1 cellular context compared by ENCODE assay signal in the genomic region with DNA sequence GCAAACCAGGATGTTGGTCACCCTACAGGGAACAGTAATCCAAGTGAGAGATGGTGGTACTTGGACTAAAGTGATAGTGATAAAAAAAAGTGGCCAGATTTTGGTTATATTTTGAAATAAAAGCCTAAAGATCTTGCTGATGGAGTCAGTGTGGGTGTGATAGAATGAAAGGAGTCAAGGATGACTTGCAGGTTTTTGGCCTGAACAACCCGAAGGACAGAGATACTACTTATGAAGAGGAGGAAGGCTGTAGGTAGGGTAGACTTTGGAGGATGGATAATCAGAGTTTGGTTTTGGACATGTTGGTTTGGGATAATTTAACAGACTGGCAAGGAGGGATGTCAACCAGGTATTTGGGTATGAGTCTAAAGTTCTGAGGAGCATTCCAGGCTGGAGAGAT.
TF ChIP-seq lines count a peak whose summit lies in the region.

No MANE protein-coding gene starts in this region.

TF ChIP-seq in K562, 482 proteins besides CTCF, POLR2A, EP300 and RAD21:
- TF ChIP-seq KDM2B (CRISPR knock-in tag; IDR thresholded peaks at IDR 0.05) (no peak), VEZF1 (CRISPR knock-in tag; IDR thresholded peaks at IDR 0.05) (no peak), NRF1 (conservative IDR thresholded peaks at IDR 0.05 in 1 of 2, IDR thresholded peaks at IDR 0.05 in 1 of 2) (no peak), ZNF780A (CRISPR knock-in tag; IDR thresholded peaks at IDR 0.05) (no peak), SRSF9 (IDR thresholded peaks at IDR 0.05; ENCODE audit: borderline replicate concordance, low read depth, low read length) (no peak), ZBTB43 (CRISPR knock-in tag; IDR thresholded peaks at IDR 0.05) (no peak), SMARCA4 (IDR thresholded peaks at IDR 0.05) (peak; percentile 43; the same call in 1 of the 2 replicates), NFE2L1 (tag; IDR thresholded peaks at IDR 0.05; ENCODE audit: borderline replicate concordance, low read depth) (peak; percentile 82), MAFK (IDR thresholded peaks at IDR 0.05; ENCODE audit: low read length) (peak; percentile 32; the same call in 1 of the 2 replicates), KLF13 (tag; IDR thresholded peaks at IDR 0.05; ENCODE audit: borderline replicate concordance, low read depth) (no peak), DPF2 (IDR thresholded peaks at IDR 0.05) (peak; percentile 51), NFIX (CRISPR knock-in tag; IDR thresholded peaks at IDR 0.05; ENCODE audit: low read depth) (no peak), NCOA6 (IDR thresholded peaks at IDR 0.05) (no peak), ZNF23 (CRISPR knock-in tag; IDR thresholded peaks at IDR 0.05) (no peak), GATA2 (CRISPR knock-in tag; IDR thresholded peaks at IDR 0.05) (no peak), GTF2A2 (tag; IDR thresholded peaks at IDR 0.05) (no peak), SOX6 (IDR thresholded peaks at IDR 0.05) (no peak), ZNF217 (CRISPR knock-in tag; IDR thresholded peaks at IDR 0.05) (no peak), ZBTB9 (CRISPR knock-in tag; IDR thresholded peaks at IDR 0.05) (no peak), C11orf30 (IDR thresholded peaks at IDR 0.05; ENCODE audit: low read depth) (peak; percentile 94), EGR1 (conservative IDR thresholded peaks at IDR 0.05) (0 out of 2 replicates have a peak, but pooled peaks have one; percentile 8), ZFX (CRISPR knock-in tag; IDR thresholded peaks at IDR 0.05) (no peak), SNIP1 (IDR thresholded peaks at IDR 0.05; ENCODE audit: low read depth) (no peak), ZNF316 (IDR thresholded peaks at IDR 0.05) (peak; percentile 97), FOXK2 (conservative IDR thresholded peaks at IDR 0.05 in 1 of 2, IDR thresholded peaks at IDR 0.05 in 1 of 2; ENCODE audit: low read depth in 2 of 2) (no peak), SRSF7 (optimal IDR thresholded peaks at IDR 0.05; ENCODE audit: low read depth, low read length) (no peak), PYGO2 (tag; IDR thresholded peaks at IDR 0.05) (no peak), MAFG (tag; conservative IDR thresholded peaks at IDR 0.05) (peak; percentile 98), ZC3H11A (IDR thresholded peaks at IDR 0.05; ENCODE audit: low read depth, low read length) (no peak), MAFF (IDR thresholded peaks at IDR 0.05; ENCODE audit: low read length) (peak; percentile 70; the same call in 1 of the 2 replicates), ELK1 (CRISPR knock-in tag; IDR thresholded peaks at IDR 0.05) (no peak), HNRNPUL1 (IDR thresholded peaks at IDR 0.05; ENCODE audit: low read length) (no peak), POLR2AphosphoS5 (IDR thresholded peaks at IDR 0.05; ENCODE audit: control insufficient read depth, insufficient read depth, low read depth, low read length) (no peak), GABPA (tag; conservative IDR thresholded peaks at IDR 0.05; ENCODE audit: low read depth) (no peak), THRAP3 (IDR thresholded peaks at IDR 0.05; ENCODE audit: borderline replicate concordance) (no peak), ZNF717 (CRISPR knock-in tag; IDR thresholded peaks at IDR 0.05) (no peak), KLF16 (IDR thresholded peaks at IDR 0.05) (no peak), BRCA1 (IDR thresholded peaks at IDR 0.05) (no peak), BRCA1 (CRISPR knock-in tag; IDR thresholded peaks at IDR 0.05) (no peak), ZNF551 (CRISPR knock-in tag; IDR thresholded peaks at IDR 0.05) (no peak), NFE2 (IDR thresholded peaks at IDR 0.05; ENCODE audit: low read depth) (peak; percentile 82)
- TF ChIP-seq, protein P1, sequence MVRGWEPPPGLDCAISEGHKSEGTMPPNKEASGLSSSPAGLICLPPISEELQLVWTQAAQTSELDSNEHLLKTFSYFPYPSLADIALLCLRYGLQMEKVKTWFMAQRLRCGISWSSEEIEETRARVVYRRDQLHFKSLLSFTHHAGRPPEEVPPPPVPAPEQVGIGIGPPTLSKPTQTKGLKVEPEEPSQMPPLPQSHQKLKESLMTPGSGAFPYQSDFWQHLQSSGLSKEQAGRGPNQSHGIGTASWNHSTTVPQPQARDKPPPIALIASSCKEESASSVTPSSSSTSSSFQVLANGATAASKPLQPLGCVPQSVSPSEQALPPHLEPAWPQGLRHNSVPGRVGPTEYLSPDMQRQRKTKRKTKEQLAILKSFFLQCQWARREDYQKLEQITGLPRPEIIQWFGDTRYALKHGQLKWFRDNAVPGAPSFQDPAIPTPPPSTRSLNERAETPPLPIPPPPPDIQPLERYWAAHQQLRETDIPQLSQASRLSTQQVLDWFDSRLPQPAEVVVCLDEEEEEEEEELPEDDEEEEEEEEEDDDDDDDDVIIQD (CRISPR knock-in tag; IDR thresholded peaks at IDR 0.05), result no peak
- TF ChIP-seq, protein P2, sequence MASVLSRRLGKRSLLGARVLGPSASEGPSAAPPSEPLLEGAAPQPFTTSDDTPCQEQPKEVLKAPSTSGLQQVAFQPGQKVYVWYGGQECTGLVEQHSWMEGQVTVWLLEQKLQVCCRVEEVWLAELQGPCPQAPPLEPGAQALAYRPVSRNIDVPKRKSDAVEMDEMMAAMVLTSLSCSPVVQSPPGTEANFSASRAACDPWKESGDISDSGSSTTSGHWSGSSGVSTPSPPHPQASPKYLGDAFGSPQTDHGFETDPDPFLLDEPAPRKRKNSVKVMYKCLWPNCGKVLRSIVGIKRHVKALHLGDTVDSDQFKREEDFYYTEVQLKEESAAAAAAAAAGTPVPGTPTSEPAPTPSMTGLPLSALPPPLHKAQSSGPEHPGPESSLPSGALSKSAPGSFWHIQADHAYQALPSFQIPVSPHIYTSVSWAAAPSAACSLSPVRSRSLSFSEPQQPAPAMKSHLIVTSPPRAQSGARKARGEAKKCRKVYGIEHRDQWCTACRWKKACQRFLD (CRISPR knock-in tag; IDR thresholded peaks at IDR 0.05), result no peak
- TF ChIP-seq, protein P3, sequence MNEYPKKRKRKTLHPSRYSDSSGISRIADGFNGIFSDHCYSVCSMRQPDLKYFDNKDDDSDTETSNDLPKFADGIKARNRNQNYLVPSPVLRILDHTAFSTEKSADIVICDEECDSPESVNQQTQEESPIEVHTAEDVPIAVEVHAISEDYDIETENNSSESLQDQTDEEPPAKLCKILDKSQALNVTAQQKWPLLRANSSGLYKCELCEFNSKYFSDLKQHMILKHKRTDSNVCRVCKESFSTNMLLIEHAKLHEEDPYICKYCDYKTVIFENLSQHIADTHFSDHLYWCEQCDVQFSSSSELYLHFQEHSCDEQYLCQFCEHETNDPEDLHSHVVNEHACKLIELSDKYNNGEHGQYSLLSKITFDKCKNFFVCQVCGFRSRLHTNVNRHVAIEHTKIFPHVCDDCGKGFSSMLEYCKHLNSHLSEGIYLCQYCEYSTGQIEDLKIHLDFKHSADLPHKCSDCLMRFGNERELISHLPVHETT (CRISPR knock-in tag; conservative IDR thresholded peaks at IDR 0.05 in 1 of 2, IDR thresholded peaks at IDR 0.05 in 1 of 2), result no peak
- TF ChIP-seq, protein P4, sequence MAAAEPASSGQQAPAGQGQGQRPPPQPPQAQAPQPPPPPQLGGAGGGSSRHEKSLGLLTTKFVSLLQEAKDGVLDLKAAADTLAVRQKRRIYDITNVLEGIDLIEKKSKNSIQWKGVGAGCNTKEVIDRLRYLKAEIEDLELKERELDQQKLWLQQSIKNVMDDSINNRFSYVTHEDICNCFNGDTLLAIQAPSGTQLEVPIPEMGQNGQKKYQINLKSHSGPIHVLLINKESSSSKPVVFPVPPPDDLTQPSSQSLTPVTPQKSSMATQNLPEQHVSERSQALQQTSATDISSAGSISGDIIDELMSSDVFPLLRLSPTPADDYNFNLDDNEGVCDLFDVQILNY (CRISPR knock-in tag; IDR thresholded peaks at IDR 0.05), result no peak
TF ChIP-seq in K562: peak in this region for 10.
